In genomic region chr1:3335754-3336640, GRCh38 we compare ENCODE assay signal across 1 cellular context.
TF ChIP-seq lines count a peak whose summit lies in the region.

No MANE protein-coding gene starts in this region.

TF ChIP-seq in HepG2, 621 proteins besides CTCF, POLR2A, EP300 and RAD21 (continued from another document):
- TF ChIP-seq HIC2 (CRISPR knock-in tag; IDR thresholded peaks at IDR 0.05; ENCODE audit: low read depth) (peak; percentile 88), DPF2 (CRISPR knock-in tag; IDR thresholded peaks at IDR 0.05; ENCODE audit: borderline replicate concordance, low read depth) (0 out of 2 replicates have a peak, but pooled peaks have one; percentile 10), ZNF230 (CRISPR knock-in tag; IDR thresholded peaks at IDR 0.05) (peak; percentile 43; the same call in 1 of the 2 replicates), TERF1 (CRISPR knock-in tag; IDR thresholded peaks at IDR 0.05) (0 out of 2 replicates have a peak, but pooled peaks have one; percentile 39), FOXK1 (CRISPR knock-in tag; IDR thresholded peaks at IDR 0.05; ENCODE audit: borderline replicate concordance, low read depth) (no peak), CHD4 (IDR thresholded peaks at IDR 0.05; ENCODE audit: borderline replicate concordance, low read length) (0 out of 2 replicates have a peak, but pooled peaks have one; percentile 6), ZNF556 (CRISPR knock-in tag; IDR thresholded peaks at IDR 0.05; ENCODE audit: borderline replicate concordance) (0 out of 2 replicates have a peak, but pooled peaks have one; percentile 23), THYN1 (CRISPR knock-in tag; IDR thresholded peaks at IDR 0.05; ENCODE audit: borderline replicate concordance, low read depth) (no peak), ZNF567 (CRISPR knock-in tag; IDR thresholded peaks at IDR 0.05; ENCODE audit: borderline replicate concordance) (peak; percentile 14; the same call in 1 of the 2 replicates), SCMH1 (CRISPR knock-in tag; IDR thresholded peaks at IDR 0.05; ENCODE audit: borderline replicate concordance) (no peak), TBX3 (IDR thresholded peaks at IDR 0.05; ENCODE audit: borderline replicate concordance) (no peak), ZNF484 (CRISPR knock-in tag; IDR thresholded peaks at IDR 0.05; ENCODE audit: borderline replicate concordance, low read depth) (no peak), ZNF253 (CRISPR knock-in tag; IDR thresholded peaks at IDR 0.05; ENCODE audit: borderline replicate concordance) (0 out of 2 replicates have a peak, but pooled peaks have one; percentile 63), ZBTB38 (CRISPR knock-in tag; IDR thresholded peaks at IDR 0.05) (peak; percentile 99), DBP (CRISPR knock-in tag; IDR thresholded peaks at IDR 0.05; ENCODE audit: not compliant biosample characterization) (no peak), REL (CRISPR knock-in tag; conservative IDR thresholded peaks at IDR 0.05) (0 out of 2 replicates have a peak, but pooled peaks have one; percentile 44), RFXANK (CRISPR knock-in tag; IDR thresholded peaks at IDR 0.05) (no peak), ZNF672 (CRISPR knock-in tag; IDR thresholded peaks at IDR 0.05) (0 out of 2 replicates have a peak, but pooled peaks have one; percentile 29), ZNF318 (CRISPR knock-in tag; IDR thresholded peaks at IDR 0.05) (peak; percentile 49; the same call in 1 of the 2 replicates), ZNF609 (CRISPR knock-in tag; IDR thresholded peaks at IDR 0.05; ENCODE audit: borderline replicate concordance) (0 out of 2 replicates have a peak, but pooled peaks have one; percentile 3), ZNF761 (CRISPR knock-in tag; conservative IDR thresholded peaks at IDR 0.05) (0 out of 2 replicates have a peak, but pooled peaks have one; percentile 17), HOXA7 (CRISPR knock-in tag; IDR thresholded peaks at IDR 0.05) (0 out of 2 replicates have a peak, but pooled peaks have one; percentile 67), TRIM22 (IDR thresholded peaks at IDR 0.05) (no peak)
TF ChIP-seq in HepG2: peak in this region for 41.
